In the genomic region with DNA sequence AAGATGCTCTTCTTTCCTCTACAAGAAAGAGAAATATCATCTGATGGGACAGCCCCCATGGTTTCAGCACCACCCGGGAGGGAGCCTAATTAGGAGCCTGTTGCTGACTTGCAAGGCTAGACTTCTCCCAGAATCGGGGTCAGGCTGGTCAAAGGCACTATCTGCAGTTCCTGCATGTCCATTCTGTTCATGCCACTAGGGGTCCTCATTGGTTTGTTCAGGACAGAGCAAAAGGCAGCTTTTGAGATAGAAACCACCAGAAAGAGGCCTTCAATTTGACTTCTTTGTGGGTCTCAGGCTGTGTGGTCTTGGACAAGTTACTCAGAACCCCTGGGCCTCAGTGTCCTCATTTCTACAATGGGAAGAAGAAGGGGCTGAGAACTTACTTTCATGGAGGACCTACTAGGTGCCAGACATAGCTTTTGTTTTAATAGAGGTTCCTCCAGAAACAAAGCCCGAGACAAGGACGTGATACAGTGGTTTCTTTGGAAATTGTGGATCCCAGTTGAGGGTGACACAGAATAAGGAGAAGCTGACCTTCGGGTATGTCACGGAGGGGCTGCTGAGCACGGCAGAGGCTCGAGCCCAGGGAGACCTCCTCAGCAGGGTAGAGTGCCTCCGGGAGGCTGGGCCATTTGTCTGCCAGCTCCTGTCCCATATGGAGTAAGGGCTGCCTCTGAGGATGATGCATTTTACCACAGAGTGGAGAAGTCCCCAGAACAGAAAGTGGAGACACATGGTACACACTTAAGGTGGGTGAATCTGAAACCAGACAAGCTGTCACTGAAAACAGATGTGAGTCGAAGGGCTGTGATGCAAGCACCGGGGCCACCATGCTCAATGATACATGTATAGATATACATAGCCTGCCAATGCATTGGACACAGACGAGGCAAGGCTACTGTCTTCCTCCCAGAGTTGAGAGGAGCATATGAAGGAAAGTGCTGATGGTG, we compare ENCODE assay signal across 1 cellular context.
TF ChIP-seq lines count a peak whose summit lies in the region.

No MANE protein-coding gene starts in this region.

TF ChIP-seq in H1, 55 proteins besides CTCF, POLR2A, EP300 and RAD21:
- no peak for TF ChIP-seq SIX5 (IDR thresholded peaks at IDR 0.05; ENCODE audit: low read depth, low read length)
- TF ChIP-seq EGR1 (IDR thresholded peaks at IDR 0.05; ENCODE audit: borderline replicate concordance, low read depth, low read length) = no peak
- no peak for TF ChIP-seq CREB1 (IDR thresholded peaks at IDR 0.05)
- no peak for TF ChIP-seq BACH1 (IDR thresholded peaks at IDR 0.05; ENCODE audit: low read length)
- no peak for TF ChIP-seq TEAD4 (IDR thresholded peaks at IDR 0.05; ENCODE audit: low read depth, low read length)
- TF ChIP-seq YY1 (IDR thresholded peaks at IDR 0.05; ENCODE audit: low read depth, low read length) = no peak
- no peak for TF ChIP-seq RXRA (IDR thresholded peaks at IDR 0.05; ENCODE audit: insufficient read depth, low read depth, low read length)
- no peak for TF ChIP-seq KDM4A (IDR thresholded peaks at IDR 0.05; ENCODE audit: low read depth, low read length, severe bottlenecking)
- TF ChIP-seq, protein P1, sequence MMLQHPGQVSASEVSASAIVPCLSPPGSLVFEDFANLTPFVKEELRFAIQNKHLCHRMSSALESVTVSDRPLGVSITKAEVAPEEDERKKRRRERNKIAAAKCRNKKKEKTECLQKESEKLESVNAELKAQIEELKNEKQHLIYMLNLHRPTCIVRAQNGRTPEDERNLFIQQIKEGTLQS (IDR thresholded peaks at IDR 0.05; ENCODE audit: insufficient read depth, low read depth, low read length) = no peak
- TF ChIP-seq FOSL1 (IDR thresholded peaks at IDR 0.05; ENCODE audit: insufficient read depth, low read depth, low read length) = no peak
- no peak for TF ChIP-seq TAF7 (optimal IDR thresholded peaks at IDR 0.05; ENCODE audit: borderline replicate concordance, low read depth, low read length)
- no peak for TF ChIP-seq SP1 (IDR thresholded peaks at IDR 0.05; ENCODE audit: low read depth, low read length)
- TF ChIP-seq, protein P2, sequence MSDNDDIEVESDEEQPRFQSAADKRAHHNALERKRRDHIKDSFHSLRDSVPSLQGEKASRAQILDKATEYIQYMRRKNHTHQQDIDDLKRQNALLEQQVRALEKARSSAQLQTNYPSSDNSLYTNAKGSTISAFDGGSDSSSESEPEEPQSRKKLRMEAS (IDR thresholded peaks at IDR 0.05) = no peak
- no peak for TF ChIP-seq KDM1A (IDR thresholded peaks at IDR 0.05; ENCODE audit: borderline replicate concordance, low read length)
- no peak for TF ChIP-seq CBX5 (IDR thresholded peaks at IDR 0.05; ENCODE audit: low read depth, low read length)
- no peak for TF ChIP-seq EZH2 (IDR thresholded peaks at IDR 0.05; ENCODE audit: low read depth, low read length, severe bottlenecking)
- TF ChIP-seq SP2 (IDR thresholded peaks at IDR 0.05; ENCODE audit: low read length) = no peak
- TF ChIP-seq, protein P3, sequence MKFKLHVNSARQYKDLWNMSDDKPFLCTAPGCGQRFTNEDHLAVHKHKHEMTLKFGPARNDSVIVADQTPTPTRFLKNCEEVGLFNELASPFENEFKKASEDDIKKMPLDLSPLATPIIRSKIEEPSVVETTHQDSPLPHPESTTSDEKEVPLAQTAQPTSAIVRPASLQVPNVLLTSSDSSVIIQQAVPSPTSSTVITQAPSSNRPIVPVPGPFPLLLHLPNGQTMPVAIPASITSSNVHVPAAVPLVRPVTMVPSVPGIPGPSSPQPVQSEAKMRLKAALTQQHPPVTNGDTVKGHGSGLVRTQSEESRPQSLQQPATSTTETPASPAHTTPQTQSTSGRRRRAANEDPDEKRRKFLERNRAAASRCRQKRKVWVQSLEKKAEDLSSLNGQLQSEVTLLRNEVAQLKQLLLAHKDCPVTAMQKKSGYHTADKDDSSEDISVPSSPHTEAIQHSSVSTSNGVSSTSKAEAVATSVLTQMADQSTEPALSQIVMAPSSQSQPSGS (IDR thresholded peaks at IDR 0.05; ENCODE audit: low read length) = no peak
